ENCODE assay signal across 14 cellular contexts in genomic region chr2:160440888-160441287, GRCh38.
"Had no signal": no experiment of that assay in that cellular context is flagged by ENCODE, and none has a peak within 500 bp of the region (broad histone marks: within the 10 kb centered on the region; RNA-seq: fewer than 3 reads in every experiment).

No MANE protein-coding gene starts in this region.

- H3K27me3 ChIP-seq: esophagus muscularis mucosa, foreskin keratinocyte had no signal

- H3K4me1 ChIP-seq: colonic mucosa, foreskin keratinocyte had no signal

- ATAC-seq: foreskin keratinocyte; stimulated activated naive CD8-positive, alpha-beta T cell treated with anti-CD3 and anti-CD28 coated beads, Interleukin-15, Interleukin-2, amounts not matched to agents 100 U/mL and 50 U/mL, for 24 hours had no signal

- DNase-seq: activated CD4-positive, alpha-beta T cell treated with anti-CD3 and anti-CD28 coated beads, Interleukin-2, amount 50 U/mL, for 1 hour; activated CD8-positive, alpha-beta memory T cell treated with anti-CD3 and anti-CD28 coated beads for 24 hours; activated gamma-delta T cell treated with Interleukin-2 at 50 U/mL for 16 hours; amniotic stem cell; caudate nucleus; colonic mucosa; foreskin keratinocyte; small intestine; stimulated activated CD4-positive, alpha-beta T cell treated with anti-CD3 and anti-CD28 coated beads, Interleukin-4, amount 100 ng/mL, for 4 hours; stimulated activated CD8-positive, alpha-beta memory T cell treated with anti-CD3 and anti-CD28 coated beads, Interleukin-4, amount 100 ng/mL, for 48 hours; stimulated activated naive CD8-positive, alpha-beta T cell treated with anti-CD3 and anti-CD28 coated beads, Interleukin-15, Interleukin-2, amounts not matched to agents 100 U/mL and 50 U/mL, for 24 hours had no signal

- H2AFZ ChIP-seq: parathyroid adenoma had no signal

- H3K4me3 ChIP-seq: colonic mucosa, esophagus muscularis mucosa had no signal

- H3K27ac ChIP-seq: colonic mucosa, foreskin keratinocyte, parathyroid adenoma had no signal

- H3K9ac ChIP-seq: parathyroid adenoma had no signal

- H3K36me3 ChIP-seq: colonic mucosa had no signal

- H3K9me3 ChIP-seq: colonic mucosa, esophagus muscularis mucosa had no signal

- FAIRE-seq: endometrium, small intestine had no signal
